Comparison of ENCODE assay signal across 1 cellular context in genomic region chr2:3470166-3470651, GRCh38.
TF ChIP-seq lines count a peak whose summit lies in the region.

No MANE protein-coding gene starts in this region.

TF ChIP-seq in GM23338, 12 proteins besides CTCF, POLR2A, EP300 and RAD21 (continued from another document):
- no peak for TF ChIP-seq REST (IDR thresholded peaks at IDR 0.05; ENCODE audit: unreplicated experiment)
- no peak for TF ChIP-seq ETS1 (IDR thresholded peaks at IDR 0.05)
- no peak for TF ChIP-seq ZNF331 (CRISPR knock-in tag; IDR thresholded peaks at IDR 0.05; ENCODE audit: low read depth)
- no peak for TF ChIP-seq ZNF462 (CRISPR knock-in tag; IDR thresholded peaks at IDR 0.05)
- TF ChIP-seq ZNF114 (CRISPR knock-in tag; IDR thresholded peaks at IDR 0.05) = no peak
- TF ChIP-seq EZH2phosphoT487 (IDR thresholded peaks at IDR 0.05; ENCODE audit: unreplicated experiment) = no peak
- no peak for TF ChIP-seq STAT1 (IDR thresholded peaks at IDR 0.05; ENCODE audit: unreplicated experiment)
- TF ChIP-seq POLR2AphosphoS5 (IDR thresholded peaks at IDR 0.05; ENCODE audit: low read depth) = no peak
- TF ChIP-seq JUNB (IDR thresholded peaks at IDR 0.05; ENCODE audit: unreplicated experiment) = no peak
- no peak for TF ChIP-seq NANOG (IDR thresholded peaks at IDR 0.05; ENCODE audit: borderline replicate concordance)
TF ChIP-seq in GM23338: peak in this region for 0.
